8 cellular contexts compared by ENCODE assay signal in the genomic region with DNA sequence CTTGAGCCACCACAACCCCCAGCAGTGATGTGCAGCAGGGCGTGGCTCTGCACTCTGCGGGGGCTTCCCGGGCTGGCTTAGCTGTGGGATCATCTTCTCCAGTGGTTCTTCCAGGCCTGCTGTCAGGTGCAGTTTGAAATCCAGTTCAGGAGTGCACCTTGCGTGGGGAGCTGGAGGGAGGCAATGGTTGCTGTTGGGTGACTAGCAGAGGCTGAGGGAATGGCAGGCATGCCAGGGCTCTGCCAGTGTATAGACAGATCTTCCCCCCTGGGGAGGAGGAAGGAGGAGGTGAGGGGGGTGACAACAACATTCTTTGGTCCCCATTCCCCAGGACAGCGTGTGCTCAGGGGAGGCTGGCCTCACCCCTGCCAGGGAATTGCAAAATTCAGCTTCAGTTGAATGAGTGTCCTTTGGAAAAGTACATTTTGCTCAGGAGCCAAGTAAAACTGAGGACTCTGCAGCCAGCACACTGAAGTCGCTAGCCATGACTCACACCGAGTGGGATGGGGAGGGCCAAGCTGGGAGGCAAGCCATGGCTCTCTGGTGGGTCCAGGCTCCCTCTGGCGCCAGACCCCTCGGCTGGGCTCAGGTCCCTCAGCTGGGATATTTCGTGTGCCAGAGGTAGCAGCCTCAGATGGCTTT. TPM values are rescaled to one million over a fixed set of nuclear protein-coding genes. Genes with fewer than 3 reads are reported as not detected.
A peak's percentile ranks its signal among the peaks of the same experiment; 100 is the strongest.
DNase-seq lines count a peak whose midpoint lies in the region; ATAC-seq and TF ChIP-seq lines count a peak whose summit lies in the region.

No MANE protein-coding gene starts in this region.

- TF ChIP-seq CTCF in cardiac fibroblast (IDR thresholded peaks at IDR 0.05; ENCODE audit: low read depth, low read length) (peak; percentile 56), left lung (IDR thresholded peaks at IDR 0.05) (no peak)

- H3K27me3 ChIP-seq in left lung, result no peaks in the 10 kb centered on the region

- no peaks in the 10 kb centered on the region for H3K9me3 ChIP-seq in left lung

- no peaks in the 10 kb centered on the region for H3K36me3 ChIP-seq in left lung

- peaks cover 43 to 82% of the 10 kb centered on the region in 2 donors for H3K4me1 ChIP-seq in left lung

- DNase-seq in HT1080 (ENCODE audit: low read depth) (peak; percentile 92), cardiac fibroblast (ENCODE audit: low read depth in 2 of 2) (peak; percentile 93 to 97), left lung (peak; percentile 85 to 86)
- no peak for DNase-seq in activated CD4-positive, alpha-beta T cell treated with anti-CD3 and anti-CD28 coated beads, Interleukin-2, amount 50 U/mL, for 48 hours

- peak overlapping the region in 1 of 2 donors; percentile 5 for H3K4me3 ChIP-seq in cardiac fibroblast (replicated peaks in 1 of 2; ENCODE audit: low read depth in 2 of 2, low read length in 2 of 2)
- no peak overlapping the region for H3K4me3 ChIP-seq in left lung

- peak; percentile 83 for ATAC-seq in left lung
- no peak for ATAC-seq in HG03460 (IDR thresholded peaks at IDR 0.05; ENCODE audit: unreplicated experiment)
- ATAC-seq in GM21381 (IDR thresholded peaks at IDR 0.05; ENCODE audit: unreplicated experiment), result no peak
- no peak for ATAC-seq in GM21737 (IDR thresholded peaks at IDR 0.05; ENCODE audit: unreplicated experiment)

- intact Hi-C loops in left lung (cut with DNase I), result loop anchor here in 1 of 2 donors (10.0 kb wide), 1 partner anchor 94 kb away; a partner anchor contains a TSS

- H3K27ac ChIP-seq in left lung (peak overlapping the region; percentile 84 to 86), temporal lobe (ENCODE audit: low read depth, low read length) (peak overlapping the region; percentile 70)

RNA-seq across cellular contexts. Expression of a gene that starts 35.0 kb away (rescaled TPM):
- total RNA-seq in HT1080 (2014; rRNA removed; shearing (Covaris generic)), result 125 and 169 TPM in 2 replicates
- polyA plus RNA-seq in HT1080 (2015; cell fraction: cytosol; rRNA removed), result 253 and 267 TPM in 2 replicates
- polyA plus RNA-seq in HT1080 (2015; cell fraction: nucleus; rRNA removed), result 111 and 131 TPM in 2 replicates
- total RNA-seq in left lung (100 to 1,000 TPM; 165 to 229 TPM), temporal lobe (31.2 TPM)

Comparison
In these comparisons a context has a peak if more than half of its experiments do, and no peak if none do; other contexts are left out.
1. DNase-seq: peak in HT1080 (single experiment), cardiac fibroblast (2 of 2) and left lung (2 of 2); none in activated CD4-positive, alpha-beta T cell treated with anti-CD3 and anti-CD28 coated beads, Interleukin-2, amount 50 U/mL, for 48 hours (0 of 2).